Comparison of ENCODE assay signal across 8 cellular contexts in genomic region chr1:204806943-204807624, GRCh38.
DNase-seq lines count a peak whose midpoint lies in the region; ATAC-seq, FAIRE-seq and TF ChIP-seq lines count a peak whose summit lies in the region.

No MANE protein-coding gene starts in this region.

- CTCF ChIA-PET in OCI-LY7 (lab: Charles Lee; ENCODE audit: unreplicated experiment): interaction anchor here (0.6 to 2.1 kb wide), 19 partner anchors 12 to 361 kb away, joined by 3 to 33 read pairs (median 4); no protein-coding TSS in a partner anchor

- peak; percentile 91 for ATAC-seq in GM21723 (IDR thresholded peaks at IDR 0.05; ENCODE audit: unreplicated experiment)

- FAIRE-seq in D721Med (lab: Jason Lieb, UNC): peak; percentile 11

- peak; percentile 87 for TF ChIP-seq CTCF in D721Med (IDR thresholded peaks at IDR 0.05; ENCODE audit: insufficient read depth, missing control alignments)
- TF ChIP-seq CTCF in OCI-LY7 (conservative IDR thresholded peaks at IDR 0.05; ENCODE audit: low read length): peak; percentile 100
- TF ChIP-seq CTCF in esophagus muscularis mucosa (IDR thresholded peaks at IDR 0.05): peak; percentile 87 to 98 (median 96)

- H3K27me3 ChIP-seq in esophagus muscularis mucosa (no peaks in the 10 kb centered on the region), muscle layer of duodenum (ENCODE audit: low read depth, low read length) (no peaks in the 10 kb centered on the region)

- H3K79me2 ChIP-seq in OCI-LY7 (ENCODE audit: insufficient read depth, low read depth, low read length): no peaks in the 10 kb centered on the region

- H3K27ac ChIP-seq in OCI-LY7 (ENCODE audit: low read depth, low read length, poor library complexity, severe bottlenecking) (no peak overlapping the region), esophagus muscularis mucosa (replicated peaks in 1 of 4) (no peak overlapping the region), muscle layer of duodenum (ENCODE audit: low read length) (no peak overlapping the region)

- H3K9me3 ChIP-seq in OCI-LY7 (ENCODE audit: low read length): no peaks in the 10 kb centered on the region
- H3K9me3 ChIP-seq in esophagus muscularis mucosa: no peaks in the 10 kb centered on the region
- H3K9me3 ChIP-seq in muscle layer of duodenum (ENCODE audit: control insufficient read depth in 1 of 2, low read length in 2 of 2): no peaks in the 10 kb centered on the region

- intact Hi-C loops in OCI-LY7 (cut with micrococcal nuclease; ENCODE audit: unreplicated experiment) (loop anchor here (1.0 to 2.0 kb wide), 6 partner anchors 44 to 376 kb away; no protein-coding TSS in a partner anchor), esophagus muscularis mucosa (cut with DNase I) (loop anchor here (2.0 kb wide), 1 partner anchor 242 kb away; no protein-coding TSS in a partner anchor)

- BruUV-seq in OCI-LY7 (replicated peaks; lab: Mats Ljungman, UMichigan): no TSS peak

- TF ChIP-seq EP300 in Ishikawa (IDR thresholded peaks at IDR 0.05; ENCODE audit: borderline replicate concordance) (0 out of 2 replicates have a peak, but pooled peaks have one; percentile 24), esophagus muscularis mucosa (IDR thresholded peaks at IDR 0.05) (no peak)

- no peaks in the 10 kb centered on the region for H4K20me1 ChIP-seq in OCI-LY7 (ENCODE audit: insufficient read depth, low read length)

- peak; percentile 94 for DNase-seq in D721Med (ENCODE audit: insufficient read length, low spot score)
- DNase-seq in OCI-LY7 (ENCODE audit: low spot score): peak; percentile 91
- peak; percentile 85 for DNase-seq in activated T-cell treated with anti-CD3 and anti-CD28 coated beads, Interleukin-2, amount 50 U/mL, for 1 hour
- DNase-seq in esophagus muscularis mucosa (ENCODE audit: extremely low spot score): peak; percentile 95
- DNase-seq in stimulated activated CD8-positive, alpha-beta memory T cell treated with anti-CD3 and anti-CD28 coated beads, Interleukin-4, amount 100 ng/mL, for 48 hours: peak; percentile 91

- no peaks in the 10 kb centered on the region for H3K9me2 ChIP-seq in OCI-LY7 (ENCODE audit: insufficient read depth, low read length)

- H3K4me1 ChIP-seq in OCI-LY7 (ENCODE audit: insufficient read depth, low read length, poor library complexity, severe bottlenecking) (peaks cover 27% of the 10 kb centered on the region), esophagus muscularis mucosa (peaks cover 6 to 21% (median 14%) of the 10 kb centered on the region in 4 donors), muscle layer of duodenum (ENCODE audit: control insufficient read depth in 1 of 2, insufficient read depth in 2 of 2, low read length in 2 of 2) (peaks cover 0 to 15% of the 10 kb centered on the region in 2 donors)

- H3K4me3 ChIP-seq in OCI-LY7 (ENCODE audit: low read depth, low read length, poor library complexity, severe bottlenecking) (peak overlapping the region; percentile 70), esophagus muscularis mucosa (peak overlapping the region; percentile 50 to 66 (median 52)), muscle layer of duodenum (ENCODE audit: low read depth in 1 of 2, low read length in 2 of 2) (peak overlapping the region; percentile 54 to 70)

- H3K4me2 ChIP-seq in OCI-LY7 (ENCODE audit: low read length): peak overlapping the region; percentile 94

- 0% methylated on average over 12 of the region's 22 CpGs for WGBS in esophagus muscularis mucosa

- H3K36me3 ChIP-seq in OCI-LY7 (ENCODE audit: insufficient read depth, low read length) (peaks cover 3% of the 10 kb centered on the region; the same call in 1 of the 2 replicates), esophagus muscularis mucosa (no peaks in the 10 kb centered on the region), muscle layer of duodenum (ENCODE audit: control insufficient read depth in 1 of 2, insufficient read depth in 2 of 2, low read length in 2 of 2) (no peaks in the 10 kb centered on the region)

- H2AFZ ChIP-seq in OCI-LY7 (ENCODE audit: low read length): peak overlapping the region; percentile 79; the same call in 1 of the 2 replicates

- POLR2A ChIA-PET in OCI-LY7 (lab: Charles Lee): interaction anchor here (0.6 to 1.4 kb wide), 5 partner anchors 12 to 492 kb away, joined by 3 to 5 read pairs (median 4); no protein-coding TSS in a partner anchor

- peak; percentile 63 for TF ChIP-seq RAD21 in Ishikawa (IDR thresholded peaks at IDR 0.05; ENCODE audit: low read depth)

- no peak for TF ChIP-seq POLR2A in esophagus muscularis mucosa (IDR thresholded peaks at IDR 0.05; ENCODE audit: low read depth)

TF ChIP-seq in Ishikawa, 13 proteins besides CTCF, POLR2A, EP300 and RAD21:
- TF ChIP-seq CREB1 (IDR thresholded peaks at IDR 0.05; ENCODE audit: low read depth) (no peak), REST (IDR thresholded peaks at IDR 0.05; ENCODE audit: low read depth) (peak; percentile 20; the same call in 1 of the 2 replicates), TAF1 (IDR thresholded peaks at IDR 0.05; ENCODE audit: low read depth) (no peak), YY1 (IDR thresholded peaks at IDR 0.05; ENCODE audit: low read depth) (no peak), EGR1 (IDR thresholded peaks at IDR 0.05) (no peak), FOXM1 (IDR thresholded peaks at IDR 0.05; ENCODE audit: borderline replicate concordance, low read depth) (peak; percentile 21; the same call in 1 of the 2 replicates), MAX (IDR thresholded peaks at IDR 0.05) (no peak; the same call in 1 of the 2 replicates), USF1 (IDR thresholded peaks at IDR 0.05) (no peak), TCF12 (IDR thresholded peaks at IDR 0.05; ENCODE audit: low read depth) (no peak), NFIC (IDR thresholded peaks at IDR 0.05) (no peak), CEBPB (IDR thresholded peaks at IDR 0.05) (no peak), TEAD4 (IDR thresholded peaks at IDR 0.05) (no peak), ZBTB7A (IDR thresholded peaks at IDR 0.05; ENCODE audit: low read depth) (peak; percentile 55; the same call in 1 of the 2 replicates)
